ENCODE assay signal across 1 cellular context in the genomic region with DNA sequence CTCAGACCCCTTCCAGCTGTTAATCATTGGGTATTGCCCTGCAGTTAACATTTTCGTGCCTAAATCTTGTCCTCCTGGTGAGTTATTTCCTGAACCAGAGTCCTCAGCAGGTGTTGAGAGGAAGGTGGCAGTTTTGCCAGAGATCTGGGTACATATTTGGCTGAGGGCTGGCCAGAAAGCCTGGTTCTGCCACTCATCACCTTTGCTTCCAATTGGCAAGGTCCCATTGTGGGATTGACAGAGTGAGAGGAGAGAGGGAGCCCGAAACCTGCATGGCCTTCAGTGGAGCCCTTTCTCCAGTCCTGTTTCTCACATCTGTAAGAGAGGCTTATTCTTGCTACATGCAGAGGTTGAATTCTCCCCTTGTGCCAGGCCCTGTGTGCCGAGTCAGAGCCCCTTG.
TF ChIP-seq lines count a peak whose summit lies in the region.

No MANE protein-coding gene starts in this region.

TF ChIP-seq in GM23338, 12 proteins besides CTCF, POLR2A, EP300 and RAD21 (continued from another document):
- TF ChIP-seq CREB1 (CRISPR knock-in tag; IDR thresholded peaks at IDR 0.05; ENCODE audit: low read depth): no peak
- no peak for TF ChIP-seq EZH2 (IDR thresholded peaks at IDR 0.05; ENCODE audit: low read depth, unreplicated experiment)
